ENCODE assay signal across 8 cellular contexts in the genomic region with DNA sequence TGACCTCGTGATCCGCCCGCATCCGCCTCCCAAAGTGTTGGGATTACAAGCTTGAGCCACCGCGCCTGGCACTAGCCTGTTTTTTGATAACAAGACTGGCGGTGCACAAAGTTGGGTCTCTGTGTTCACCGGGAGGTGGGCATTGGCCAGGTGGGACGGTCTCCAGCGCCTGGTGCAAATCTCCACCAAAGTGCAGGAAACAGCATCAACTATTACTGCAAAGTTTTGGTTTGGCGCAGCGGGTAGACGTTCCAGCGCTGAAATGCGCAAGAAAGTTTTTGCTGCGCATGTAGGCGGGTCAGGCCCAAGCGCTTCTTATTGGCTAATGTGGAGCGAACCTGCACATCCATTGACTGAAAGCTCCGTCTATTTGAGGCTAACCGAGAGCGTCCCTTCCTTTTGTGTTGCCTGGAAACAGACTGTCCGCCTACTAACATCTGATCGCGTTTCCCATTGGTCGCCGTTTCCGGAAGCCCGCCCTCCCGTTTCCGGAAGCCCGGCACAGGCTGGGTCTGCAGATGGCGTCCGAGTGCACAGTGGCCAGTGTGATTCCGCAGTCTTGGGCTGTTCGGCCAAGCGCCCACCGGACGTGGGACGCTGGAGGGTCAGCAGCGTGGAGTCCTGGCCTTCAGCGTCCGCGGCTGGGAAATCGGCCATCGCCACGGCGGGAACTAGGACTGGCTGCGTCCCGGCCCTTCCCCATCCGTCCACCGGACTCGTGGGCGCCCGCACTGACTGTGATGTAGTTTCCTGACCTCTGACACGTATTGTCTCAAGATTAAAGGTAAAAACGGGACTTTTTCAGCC. TPM values are rescaled to one million over a fixed set of nuclear protein-coding genes. Genes with fewer than 3 reads are reported as not detected.
DNase-seq lines count a peak whose midpoint lies in the region; TF ChIP-seq lines count a peak whose summit lies in the region.

No MANE protein-coding gene starts in this region.

- H3K4me3 ChIP-seq in H7 (ENCODE audit: insufficient read depth, low read depth, low read length) (peak overlapping the region; percentile 96), foreskin fibroblast (ENCODE audit: low read depth in 1 of 2, low read length in 2 of 2) (peak overlapping the region; percentile 84 to 94), stomach smooth muscle (ENCODE audit: low read length in 2 of 2) (peak overlapping the region; percentile 77 to 99)

- H3K27ac Mint-ChIP-seq in neural crest cell (ENCODE audit: unreplicated experiment) = peak overlapping the region; percentile 99

- no peaks in the 10 kb centered on the region for H3K9me3 ChIP-seq in stomach smooth muscle (ENCODE audit: control insufficient read depth in 2 of 2, low read length in 2 of 2)

- peak overlapping the region; percentile 79 for H3K27ac ChIP-seq in stomach smooth muscle (ENCODE audit: low read length)

- DNase-seq in G401 (ENCODE audit: low spot score) = peak; percentile 99
- DNase-seq in H7 = peak; percentile 95
- DNase-seq in M059J (ENCODE audit: low read depth) = peak; percentile 99
- peak; percentile 98 to 99 for DNase-seq in SHP77 (lab: John Stamatoyannopoulos, UW)
- peak; percentile 93 for DNase-seq in activated gamma-delta T cell treated with Interleukin-2 at 50 U/mL for 16 hours
- peak; percentile 98 to 99 for DNase-seq in foreskin fibroblast
- peak; percentile 89 for DNase-seq in neural crest cell (ENCODE audit: low read depth, low spot score)

- peaks cover 44% of the 10 kb centered on the region for H3K36me3 Mint-ChIP-seq in neural crest cell (ENCODE audit: low read depth)

- TF ChIP-seq CTCF in foreskin fibroblast (IDR thresholded peaks at IDR 0.05; ENCODE audit: low read depth, low read length) (peak; percentile 21), neural crest cell (conservative IDR thresholded peaks at IDR 0.05) (peak; percentile 45)

- H3K9me3 Mint-ChIP-seq in neural crest cell = peaks cover 3% of the 10 kb centered on the region

- H3K4me3 Mint-ChIP-seq in neural crest cell = peak overlapping the region; percentile 99

- H3K27me3 Mint-ChIP-seq in neural crest cell (ENCODE audit: low read depth) = peaks cover 1% of the 10 kb centered on the region

- no peaks in the 10 kb centered on the region for H3K27me3 ChIP-seq in H7 (ENCODE audit: control insufficient read depth, insufficient read depth, low read length)
- no peaks in the 10 kb centered on the region for H3K27me3 ChIP-seq in stomach smooth muscle (ENCODE audit: control insufficient read depth in 1 of 2, insufficient read depth in 2 of 2, low read length in 2 of 2)

- peaks cover 11% of the 10 kb centered on the region for H3K4me1 ChIP-seq in stomach smooth muscle (ENCODE audit: control insufficient read depth, insufficient read depth, low read length)

- in situ Hi-C loops in G401 (cut with HindIII; ENCODE audit: low sequenced_read_pairs) = no loop called here

- H3K9ac ChIP-seq in stomach smooth muscle (ENCODE audit: low read length in 2 of 2) = peak overlapping the region; percentile 84 to 93

- H3K36me3 ChIP-seq in H7 (replicated peaks; ENCODE audit: control insufficient read depth, insufficient read depth, low read length) (peaks cover under 1% of the 10 kb centered on the region; the same call in 1 of the 2 replicates), stomach smooth muscle (ENCODE audit: control insufficient read depth in 2 of 2, insufficient read depth in 2 of 2, low read length in 2 of 2) (peaks cover 0 to 3% of the 10 kb centered on the region in 2 donors)

- peaks cover 24% of the 10 kb centered on the region for H3K4me1 Mint-ChIP-seq in neural crest cell

RNA-seq across cellular contexts. Expression of gene ZNF527, which starts 53.3 kb away (rescaled TPM):
- total RNA-seq in G401 (2014; rRNA removed; shearing (Covaris generic)) = 1.9 and 8.8 TPM in 2 replicates
- total RNA-seq in H7 (2014; rRNA removed; shearing (Covaris generic)) = 1.8 and 4.8 TPM in 2 replicates
- total RNA-seq in M059J (2014; rRNA removed; shearing (Covaris generic)) = 4.1 and 4.6 TPM in 2 replicates
- 8.2 and 8.4 TPM in 2 replicates for total RNA-seq in neural crest cell

Comparison
In these comparisons a context has a peak if more than half of its experiments do, and no peak if none do; other contexts are left out.
1. Peak in every context shown above with its lines: DNase-seq, H3K4me3 ChIP-seq and H3K27ac ChIP-seq.